Comparison of ENCODE assay signal across 15 cellular contexts in genomic region chr15:77759896-77760592, GRCh38.
"Had no signal": no experiment of that assay in that cellular context is flagged by ENCODE, and none has a peak within 500 bp of the region (broad histone marks: within the 10 kb centered on the region; RNA-seq: fewer than 3 reads in every experiment).

No MANE protein-coding gene starts in this region.

- H3K9me3 ChIP-seq: gastroesophageal sphincter, ovary, stomach, thoracic aorta, upper lobe of right lung had no signal

- H3K27ac ChIP-seq: epithelial cell of prostate, gastroesophageal sphincter, ovary, stomach, thoracic aorta, upper lobe of right lung had no signal

- H3K4me3 ChIP-seq: gastroesophageal sphincter, ovary, stomach, thoracic aorta, upper lobe of right lung had no signal

- H3K4me1 ChIP-seq: gastroesophageal sphincter, stomach, upper lobe of right lung had no signal

- DNase-seq: activated CD4-positive, alpha-beta T cell treated with anti-CD3 and anti-CD28 coated beads, Interleukin-2, amount 10 ng/mL, durations not matched to agents 24 days and 14 days; activated CD4-positive, CD25-positive, alpha-beta regulatory T cell; activated CD8-positive, alpha-beta T cell treated with anti-CD3 and anti-CD28 coated beads, Interleukin-2, amount 10 ng/mL, durations not matched to agents 7 days and 5 days; activated gamma-delta T cell treated with Interleukin-2 at 50 U/mL for 16 hours; dermis blood vessel endothelial cell; effector memory CD8-positive, alpha-beta T cell; midbrain; ovary; stimulated activated CD4-positive, alpha-beta T cell treated with anti-CD3 and anti-CD28 coated beads, Interleukin-1b, Interleukin-23, amount 100 ng/mL, for 48 hours; stomach; upper lobe of right lung had no signal

- H3K36me3 ChIP-seq: gastroesophageal sphincter, ovary, stomach, thoracic aorta, upper lobe of right lung had no signal

- ATAC-seq: activated CD8-positive, alpha-beta T cell treated with anti-CD3 and anti-CD28 coated beads, Interleukin-2, amount 10 ng/mL, durations not matched to agents 7 days and 5 days; effector memory CD8-positive, alpha-beta T cell; gastroesophageal sphincter; left lobe of liver; upper lobe of right lung had no signal

- H3K27me3 ChIP-seq: ovary had no signal
